27 cellular contexts compared by ENCODE assay signal in genomic region chr20:60930023-60930790, GRCh38.
"Had no signal": no experiment of that assay in that cellular context is flagged by ENCODE, and none has a peak within 500 bp of the region (broad histone marks: within the 10 kb centered on the region; RNA-seq: fewer than 3 reads in every experiment).

No MANE protein-coding gene starts in this region.

- H3K36me3 Mint-ChIP-seq: naive thymus-derived CD4-positive, alpha-beta T cell; natural killer cell; stimulated activated effector memory CD8-positive, alpha-beta T cell treated with anti-CD3 and anti-CD28 coated beads, Interleukin-12 subunit alpha, Interleukin-12 subunit beta, amount 100 ng/mL, for 72 hours; stimulated activated naive B cell treated with anti-CD40 and anti-IgM and Interleukin-4, amounts not matched to agents 10 μg/mL and 1 μg/mL and 100 μg/mL, for 72 hours had no signal

- H3K27ac Mint-ChIP-seq: naive thymus-derived CD4-positive, alpha-beta T cell; natural killer cell; nephron; stimulated activated effector memory CD8-positive, alpha-beta T cell treated with anti-CD3 and anti-CD28 coated beads, Interleukin-12 subunit alpha, Interleukin-12 subunit beta, amount 100 ng/mL, for 72 hours; stimulated activated naive B cell treated with anti-CD40 and anti-IgM and Interleukin-4, amounts not matched to agents 10 μg/mL and 1 μg/mL and 100 μg/mL, for 72 hours; stimulated activated naive CD8-positive, alpha-beta T cell treated with anti-CD3 and anti-CD28 coated beads, Interleukin-15, Interleukin-2, amounts not matched to agents 100 ng/mL and 50 ng/mL, for 24 hours had no signal

- H3K27me3 Mint-ChIP-seq: stimulated activated naive B cell treated with anti-CD40 and anti-IgM and Interleukin-4, amounts not matched to agents 10 μg/mL and 1 μg/mL and 100 μg/mL, for 72 hours; stimulated activated naive CD8-positive, alpha-beta T cell treated with anti-CD3 and anti-CD28 coated beads, Interleukin-15, Interleukin-2, amounts not matched to agents 100 ng/mL and 50 ng/mL, for 24 hours had no signal

- H3K4me1 ChIP-seq: pancreas, psoas muscle, sigmoid colon, stomach, thyroid gland, tibial nerve, vagina had no signal

- H3K27me3 ChIP-seq: neutrophil, sigmoid colon, thyroid gland, tibial nerve, upper lobe of left lung, vagina had no signal

- H3K4me3 ChIP-seq: pancreas, psoas muscle, sigmoid colon, stomach, thoracic aorta, thyroid gland, tibial nerve, upper lobe of left lung, vagina had no signal

- H3K27ac ChIP-seq: neutrophil, pancreas, psoas muscle, sigmoid colon, stomach, thoracic aorta, thyroid gland, tibial nerve, upper lobe of left lung, vagina had no signal

- ATAC-seq: naive thymus-derived CD4-positive, alpha-beta T cell; natural killer cell; pancreas; psoas muscle; right cardiac atrium; stimulated activated effector memory CD8-positive, alpha-beta T cell treated with anti-CD3 and anti-CD28 coated beads, Interleukin-12 subunit alpha, Interleukin-12 subunit beta, amount 100 ng/mL, for 72 hours; stimulated activated naive B cell treated with anti-CD40 and anti-IgM and Interleukin-4, amounts not matched to agents 10 μg/mL and 1 μg/mL and 100 μg/mL, for 72 hours had no signal

- DNase-seq: naive thymus-derived CD4-positive, alpha-beta T cell; natural killer cell; nucleus accumbens; pancreas; psoas muscle; right cardiac atrium; sigmoid colon; small intestine; stimulated activated CD4-positive, alpha-beta T cell treated with anti-CD3 and anti-CD28 coated beads, Interleukin-15, amount 100 ng/mL, for 24 hours; stimulated activated CD4-positive, alpha-beta T cell treated with anti-CD3 and anti-CD28 coated beads, Interleukin-2, amount 100 ng/mL, for 24 hours; stimulated activated CD4-positive, alpha-beta T cell treated with anti-CD3 and anti-CD28 coated beads, Interleukin-2, amount 100 ng/mL, for 48 hours; stimulated activated CD4-positive, alpha-beta T cell treated with anti-CD3 and anti-CD28 coated beads, Interleukin-4, amount 100 ng/mL, for 24 hours; stimulated activated naive B cell treated with anti-CD40 and anti-IgM and Interleukin-4, amounts not matched to agents 10 μg/mL and 1 μg/mL and 100 μg/mL, for 72 hours; stimulated activated naive CD4-positive, alpha-beta T cell treated with Interleukin-2 at 50 U/mL for 16 hours; stomach; thyroid gland; trophoblast cell; upper lobe of left lung had no signal

- H3K9me3 ChIP-seq: neutrophil, pancreas, psoas muscle, sigmoid colon, stomach, thoracic aorta, thyroid gland, tibial nerve, upper lobe of left lung, vagina had no signal

- FAIRE-seq: pancreas, small intestine, urothelium cell line had no signal

- H3K36me3 ChIP-seq: neutrophil, pancreas, sigmoid colon, stomach, thoracic aorta, thyroid gland, tibial nerve, upper lobe of left lung, vagina had no signal

- H3K4me1 Mint-ChIP-seq: naive thymus-derived CD4-positive, alpha-beta T cell; natural killer cell; nephron; stimulated activated effector memory CD8-positive, alpha-beta T cell treated with anti-CD3 and anti-CD28 coated beads, Interleukin-12 subunit alpha, Interleukin-12 subunit beta, amount 100 ng/mL, for 72 hours; stimulated activated naive B cell treated with anti-CD40 and anti-IgM and Interleukin-4, amounts not matched to agents 10 μg/mL and 1 μg/mL and 100 μg/mL, for 72 hours had no signal

- H3K4me3 Mint-ChIP-seq: naive thymus-derived CD4-positive, alpha-beta T cell; natural killer cell; nephron; neural crest cell; stimulated activated effector memory CD8-positive, alpha-beta T cell treated with anti-CD3 and anti-CD28 coated beads, Interleukin-12 subunit alpha, Interleukin-12 subunit beta, amount 100 ng/mL, for 72 hours; stimulated activated naive B cell treated with anti-CD40 and anti-IgM and Interleukin-4, amounts not matched to agents 10 μg/mL and 1 μg/mL and 100 μg/mL, for 72 hours; stimulated activated naive CD8-positive, alpha-beta T cell treated with anti-CD3 and anti-CD28 coated beads, Interleukin-15, Interleukin-2, amounts not matched to agents 100 ng/mL and 50 ng/mL, for 24 hours had no signal

- H3K9me3 Mint-ChIP-seq: natural killer cell; nephron; neural crest cell; stimulated activated effector memory CD8-positive, alpha-beta T cell treated with anti-CD3 and anti-CD28 coated beads, Interleukin-12 subunit alpha, Interleukin-12 subunit beta, amount 100 ng/mL, for 72 hours; stimulated activated naive B cell treated with anti-CD40 and anti-IgM and Interleukin-4, amounts not matched to agents 10 μg/mL and 1 μg/mL and 100 μg/mL, for 72 hours; stimulated activated naive CD8-positive, alpha-beta T cell treated with anti-CD3 and anti-CD28 coated beads, Interleukin-15, Interleukin-2, amounts not matched to agents 100 ng/mL and 50 ng/mL, for 24 hours had no signal
